In genomic region chr13:108566413-108567170, GRCh38 we compare ENCODE assay signal across 21 cellular contexts.
"Had no signal": no experiment of that assay in that cellular context is flagged by ENCODE, and none has a peak within 500 bp of the region (broad histone marks: within the 10 kb centered on the region; RNA-seq: fewer than 3 reads in every experiment).

No MANE protein-coding gene starts in this region.

- H3K27me3 ChIP-seq: colonic mucosa, esophagus squamous epithelium, gastrocnemius medialis, heart right ventricle, left lung had no signal

- H3K9me3 ChIP-seq: colonic mucosa, esophagus squamous epithelium, gastrocnemius medialis, left lung, lower lobe of right lung had no signal

- H3K4me1 ChIP-seq: colonic mucosa, esophagus squamous epithelium, gastrocnemius medialis, heart right ventricle, left lung, lower lobe of right lung had no signal

- DNase-seq: colonic mucosa; cortex of kidney; dorsolateral prefrontal cortex; effector CD4-positive, alpha-beta T cell; effector memory CD4-positive, alpha-beta T cell; erythroblast; esophagus squamous epithelium; foreskin fibroblast; foreskin melanocyte; gastrocnemius medialis; glutamatergic neuron; head of caudate nucleus; heart right ventricle; hippocampal formation; left cardiac atrium; left lung; left ventricle myocardium superior; lower lobe of right lung; mesenchymal stem cell; midbrain had no signal

- H3K4me3 ChIP-seq: colonic mucosa, dorsolateral prefrontal cortex, esophagus squamous epithelium, gastrocnemius medialis, heart right ventricle, left lung, lower lobe of right lung had no signal

- H3K27ac ChIP-seq: colonic mucosa, dorsolateral prefrontal cortex, epithelial cell of prostate, esophagus squamous epithelium, gastrocnemius medialis, heart right ventricle, left lung, lower lobe of right lung had no signal

- H3K36me3 ChIP-seq: colonic mucosa, esophagus squamous epithelium, gastrocnemius medialis, heart right ventricle, left lung, lower lobe of right lung had no signal
